ENCODE assay signal across 37 cellular contexts in genomic region chr12:128245890-128246289, GRCh38. TPM values are rescaled to one million over a fixed set of nuclear protein-coding genes. Genes with fewer than 3 reads are reported as not detected.
"Had no signal": no experiment of that assay in that cellular context is flagged by ENCODE, and none has a peak within 500 bp of the region (broad histone marks: within the 10 kb centered on the region; RNA-seq: fewer than 3 reads in every experiment).

No MANE protein-coding gene starts in this region.

- H3K27me3 ChIP-seq: adrenal gland, body of pancreas, esophagus squamous epithelium had no signal

- H3K36me3 ChIP-seq: adrenal gland, esophagus squamous epithelium, gastroesophageal sphincter, heart right ventricle had no signal

- H3K9me3 ChIP-seq: adrenal gland, body of pancreas had no signal

- H3K27ac ChIP-seq: adrenal gland, body of pancreas, epithelial cell of prostate, esophagus squamous epithelium, gastroesophageal sphincter, heart right ventricle, VCaP had no signal

- H3K4me3 ChIP-seq: adrenal gland, body of pancreas, esophagus squamous epithelium, gastroesophageal sphincter, heart right ventricle had no signal

- H3K9me3 Mint-ChIP-seq: activated naive CD8-positive, alpha-beta T cell treated with anti-CD3 and anti-CD28 coated beads for 36 hours; activated T-cell treated with anti-CD3 and anti-CD28 coated beads, Interleukin-2, amount 50 U/mL, for 4 hours had no signal

- H3K27ac Mint-ChIP-seq: activated B cell treated with CpG ODN at 0.5 μM for 24 hours; activated CD8-positive, alpha-beta T cell treated with anti-CD3 and anti-CD28 coated beads for 36 hours; activated naive CD8-positive, alpha-beta T cell treated with anti-CD3 and anti-CD28 coated beads for 36 hours; activated naive CD8-positive, alpha-beta T cell treated with anti-CD3 and anti-CD28 coated beads, Interleukin-2, amount 50 U/mL, for 24 hours; activated T-helper 17 cell treated with anti-CD3 and anti-CD28 coated beads, Interleukin-2, amount 50 U/mL, for 72 hours; effector memory CD8-positive, alpha-beta T cell had no signal

- DNase-seq: activated B cell treated with CpG ODN at 0.5 μM for 24 hours; activated CD4-positive, alpha-beta T cell treated with anti-CD3 and anti-CD28 coated beads for 48 hours; activated CD4-positive, alpha-beta T cell treated with anti-CD3 and anti-CD28 coated beads, Interleukin-2, amount 50 U/mL, for 1 hour; activated CD4-positive, alpha-beta T cell treated with anti-CD3 and anti-CD28 coated beads, Interleukin-2, amount 50 U/mL, for 48 hours; activated CD8-positive, alpha-beta memory T cell treated with anti-CD3 and anti-CD28 coated beads for 24 hours; activated CD8-positive, alpha-beta T cell treated with anti-CD3 and anti-CD28 coated beads for 36 hours; activated effector memory CD4-positive, alpha-beta T cell treated with Interleukin-2 at 50 U/mL for 16 hours; activated gamma-delta T cell treated with Interleukin-2 at 50 U/mL for 16 hours; activated naive CD4-positive, alpha-beta T cell treated with anti-CD3 and anti-CD28 coated beads, Interleukin-2, amount 50 U/mL, for 16 hours; activated naive CD4-positive, alpha-beta T cell treated with Interleukin-2 at 50 U/mL for 16 hours; activated naive CD8-positive, alpha-beta T cell treated with anti-CD3 and anti-CD28 coated beads for 36 hours; activated naive CD8-positive, alpha-beta T cell treated with anti-CD3 and anti-CD28 coated beads, Interleukin-2, amount 50 U/mL, for 24 hours; activated T-cell treated with anti-CD3 and anti-CD28 coated beads, Interleukin-2, amount 50 U/mL, for 4 hours; adrenal gland; amygdala; aorta; body of pancreas; caudate nucleus; cortex of kidney; dermis blood vessel endothelial cell; effector CD4-positive, alpha-beta T cell; effector memory CD8-positive, alpha-beta T cell; esophagus squamous epithelium; foreskin melanocyte; heart right ventricle; T-helper 2 cell had no signal

- H3K36me3 Mint-ChIP-seq: activated naive CD8-positive, alpha-beta T cell treated with anti-CD3 and anti-CD28 coated beads for 36 hours had no signal

- ATAC-seq: activated CD4-positive, CD25-positive, alpha-beta regulatory T cell treated with anti-CD3 and anti-CD28 coated beads, Interleukin-2, amount 50 U/mL, for 24 hours; activated CD8-positive, alpha-beta T cell treated with anti-CD3 and anti-CD28 coated beads for 36 hours; activated naive CD8-positive, alpha-beta T cell treated with anti-CD3 and anti-CD28 coated beads, Interleukin-2, amount 50 U/mL, for 24 hours; activated T-cell treated with anti-CD3 and anti-CD28 coated beads, Interleukin-2, amount 50 U/mL, for 4 hours; activated T-helper 17 cell treated with anti-CD3 and anti-CD28 coated beads, Interleukin-2, amount 50 U/mL, for 72 hours; body of pancreas; effector memory CD8-positive, alpha-beta T cell; gastroesophageal sphincter; heart right ventricle had no signal

RNA-seq across cellular contexts. Expression of gene TMEM132C, which starts 21.1 kb away (rescaled TPM):
- total RNA-seq: activated B cell treated with CpG ODN at 0.5 μM for 24 hours; activated CD8-positive, alpha-beta T cell treated with anti-CD3 and anti-CD28 coated beads for 36 hours; activated naive CD8-positive, alpha-beta T cell treated with anti-CD3 and anti-CD28 coated beads for 36 hours; activated T-cell treated with anti-CD3 and anti-CD28 coated beads, Interleukin-2, amount 50 U/mL, for 4 hours; activated T-helper 17 cell treated with anti-CD3 and anti-CD28 coated beads, Interleukin-2, amount 50 U/mL, for 72 hours; chondrocyte; dermis blood vessel endothelial cell; endothelial cell of umbilical vein; fibroblast of lung; fibroblast of villous mesenchyme; glomerular endothelial cell; T-helper 1 cell treated with Interleukin-12 subunit alpha and Interleukin-12 subunit beta and Interleukin-4 antibody, amounts not matched to agents 30 ng/mL and 1 ng/mL, for 36 hours had no signal
- polyA plus RNA-seq: aorta, endothelial cell of umbilical vein, fibroblast of lung had no signal
